ENCODE assay signal across 17 cellular contexts in genomic region chr18:75351409-75351808, GRCh38.
"Had no signal": no experiment of that assay in that cellular context is flagged by ENCODE, and none has a peak within 500 bp of the region (broad histone marks: within the 10 kb centered on the region; RNA-seq: fewer than 3 reads in every experiment).

No MANE protein-coding gene starts in this region.

- H3K36me3 Mint-ChIP-seq: stimulated activated effector memory CD8-positive, alpha-beta T cell treated with anti-CD3 and anti-CD28 coated beads, Interleukin-12 subunit alpha, Interleukin-12 subunit beta, amount 100 ng/mL, for 72 hours had no signal

- H3K27me3 Mint-ChIP-seq: dendritic cell treated with granulocyte-macrophage colony-stimulating factor and Interleukin-4, amounts not matched to agents 40 ng/mL and 50 ng/mL, for 4 days had no signal

- H3K4me1 ChIP-seq: foreskin keratinocyte, parathyroid adenoma, prostate gland, right lobe of liver, testis, tibial nerve had no signal

- H3K9ac ChIP-seq: parathyroid adenoma had no signal

- H3K9me3 ChIP-seq: prostate gland, right lobe of liver, testis had no signal

- H3K4me3 Mint-ChIP-seq: central memory CD8-positive, alpha-beta T cell; dendritic cell treated with granulocyte-macrophage colony-stimulating factor and Interleukin-4, amounts not matched to agents 40 ng/mL and 50 ng/mL, for 4 days; effector memory CD8-positive, alpha-beta T cell; natural killer cell treated with Interleukin-12 subunit alpha and Interleukin-12 subunit beta and Interleukin-15 and Interleukin-18, amount 100 ng/mL, for 72 hours; stimulated activated effector memory CD8-positive, alpha-beta T cell treated with anti-CD3 and anti-CD28 coated beads, Interleukin-12 subunit alpha, Interleukin-12 subunit beta, amount 100 ng/mL, for 72 hours; stimulated activated naive CD8-positive, alpha-beta T cell treated with anti-CD3 and anti-CD28 coated beads, Interleukin-15, Interleukin-2, amounts not matched to agents 100 ng/mL and 50 ng/mL, for 24 hours had no signal

- H3K36me3 ChIP-seq: prostate gland, right lobe of liver, tibial nerve had no signal

- H3K4me3 ChIP-seq: prostate gland, right lobe of liver, testis, tibial nerve had no signal

- ATAC-seq: effector memory CD8-positive, alpha-beta T cell; foreskin keratinocyte; natural killer cell treated with Interleukin-12 subunit alpha and Interleukin-12 subunit beta and Interleukin-15 and Interleukin-18, amount 100 ng/mL, for 72 hours; right lobe of liver; stimulated activated effector memory CD8-positive, alpha-beta T cell treated with anti-CD3 and anti-CD28 coated beads, Interleukin-12 subunit alpha, Interleukin-12 subunit beta, amount 100 ng/mL, for 72 hours had no signal

- H3K27me3 ChIP-seq: foreskin keratinocyte, right lobe of liver, testis, tibial nerve had no signal

- H3K27ac Mint-ChIP-seq: dendritic cell treated with granulocyte-macrophage colony-stimulating factor and Interleukin-4, amounts not matched to agents 40 ng/mL and 50 ng/mL, for 4 days; effector memory CD8-positive, alpha-beta T cell; mesothelial cell of epicardium; natural killer cell treated with Interleukin-12 subunit alpha and Interleukin-12 subunit beta and Interleukin-15 and Interleukin-18, amount 100 ng/mL, for 72 hours; stimulated activated effector memory CD8-positive, alpha-beta T cell treated with anti-CD3 and anti-CD28 coated beads, Interleukin-12 subunit alpha, Interleukin-12 subunit beta, amount 100 ng/mL, for 72 hours; stimulated activated naive CD8-positive, alpha-beta T cell treated with anti-CD3 and anti-CD28 coated beads, Interleukin-15, Interleukin-2, amounts not matched to agents 100 ng/mL and 50 ng/mL, for 24 hours had no signal

- H3K4me1 Mint-ChIP-seq: central memory CD8-positive, alpha-beta T cell; stimulated activated effector memory CD8-positive, alpha-beta T cell treated with anti-CD3 and anti-CD28 coated beads, Interleukin-12 subunit alpha, Interleukin-12 subunit beta, amount 100 ng/mL, for 72 hours had no signal

- DNase-seq: effector memory CD8-positive, alpha-beta T cell; foreskin keratinocyte; kidney glomerular epithelial cell; occipital lobe; right lobe of liver; stimulated activated CD4-positive, alpha-beta T cell treated with anti-CD3 and anti-CD28 coated beads, Interleukin-4, amount 100 ng/mL, for 1 hour; stimulated activated CD8-positive, alpha-beta memory T cell treated with anti-CD3 and anti-CD28 coated beads, Interleukin-4, amount 100 ng/mL, for 48 hours; testis had no signal

- H3K27ac ChIP-seq: foreskin keratinocyte, parathyroid adenoma, prostate gland, right lobe of liver, testis, tibial nerve had no signal
